8 cellular contexts compared by ENCODE assay signal in genomic region chr14:91244501-91244901, GRCh38. TPM values are rescaled to one million over a fixed set of nuclear protein-coding genes. Genes with fewer than 3 reads are reported as not detected.
A peak's percentile ranks its signal among the peaks of the same experiment; 100 is the strongest.
DNase-seq lines count a peak whose midpoint lies in the region; ATAC-seq and TF ChIP-seq lines count a peak whose summit lies in the region.

TSS of gene GPR68 (minus strand) at chr14:91244704. CDS start at chr14:91235050, 9,654 bp downstream.

- H3K27ac Mint-ChIP-seq in CD14-positive monocyte (peak within 1 kb of the TSS; percentile 79 to 93 (median 89)), WTC11 (no peak within 1 kb of the TSS)

- H3K4me1 Mint-ChIP-seq in CD14-positive monocyte: peaks cover 50% of the 10 kb centered on the region
- peaks cover under 1% of the 10 kb centered on the region; the same call in 1 of the 2 replicates for H3K4me1 Mint-ChIP-seq in WTC11

- POLR2A ChIA-PET in WTC11 (lab: Charles Lee): interaction anchor here (0.6 kb wide), 2 partner anchors 71 to 248 kb away, joined by 3 to 4 read pairs; no protein-coding TSS in a partner anchor

- no peak for TF ChIP-seq EP300 in neural cell (conservative IDR thresholded peaks at IDR 0.05; ENCODE audit: poor library complexity, severe bottlenecking)

- H4K20me1 ChIP-seq in neural cell (ENCODE audit: insufficient read depth): no peaks in the 10 kb centered on the region

- H2AFZ ChIP-seq in neural cell (ENCODE audit: low read depth, low read length): peak within 1 kb of the TSS; percentile 36

- CTCF ChIA-PET in WTC11 (lab: Charles Lee): interaction anchor here (0.9 to 4.1 kb wide), 6 partner anchors 8 to 111 kb away, joined by 3 to 19 read pairs (median 4); no protein-coding TSS in a partner anchor

- H3F3A ChIP-seq in neural cell (ENCODE audit: insufficient read depth, low read length, poor library complexity, severe bottlenecking): no peaks in the 10 kb centered on the region

- no peaks in the 10 kb centered on the region for H3K36me3 Mint-ChIP-seq in CD14-positive monocyte
- H3K36me3 Mint-ChIP-seq in WTC11: peaks cover 1% of the 10 kb centered on the region; the same call in 1 of the 2 replicates

- H3K27ac ChIP-seq in neural cell (ENCODE audit: low read length): peak within 1 kb of the TSS; percentile 61

- H3K9ac ChIP-seq in neural cell (ENCODE audit: low read length): peak within 1 kb of the TSS; percentile 51

- peak; percentile 82 for ATAC-seq in WTC11
- ATAC-seq in GM21529 (IDR thresholded peaks at IDR 0.05; ENCODE audit: unreplicated experiment): no peak
- ATAC-seq in HG03025 (IDR thresholded peaks at IDR 0.05; ENCODE audit: low FRiP score, unreplicated experiment): no peak
- no peak for ATAC-seq in GM19023 (IDR thresholded peaks at IDR 0.05; ENCODE audit: unreplicated experiment)

- H3K4me2 ChIP-seq in neural cell (ENCODE audit: low read length): no peak within 1 kb of the TSS

- DNase-seq in CD14-positive monocyte (ENCODE audit: low spot score) (no peak), KG1 (lab: John Stamatoyannopoulos, UW) (peak; percentile 39), WTC11 (ENCODE audit: low spot score) (peak; percentile 43), fibroblast of mammary gland (ENCODE audit: low read depth) (peak; percentile 66)

- TF ChIP-seq CTCF in CD14-positive monocyte (IDR thresholded peaks at IDR 0.05) (no peak), WTC11 (IDR thresholded peaks at IDR 0.05) (no peak), fibroblast of mammary gland (conservative IDR thresholded peaks at IDR 0.05; ENCODE audit: control insufficient read depth, insufficient read depth, low read depth, low read length) (no peak), neural cell (IDR thresholded peaks at IDR 0.05; ENCODE audit: poor library complexity, severe bottlenecking) (no peak)

- H3K27me3 Mint-ChIP-seq in CD14-positive monocyte (ENCODE audit: low read depth in 3 of 3) (peaks cover 5 to 10% (median 7%) of the 10 kb centered on the region in 3 donors), WTC11 (ENCODE audit: low read depth) (peaks cover 12% of the 10 kb centered on the region)

- TF ChIP-seq RAD21 in neural cell (conservative IDR thresholded peaks at IDR 0.05): peak; percentile 28

- H3K9me3 ChIP-seq in neural cell (ENCODE audit: low read length): no peaks in the 10 kb centered on the region

- H3K9me2 ChIP-seq in neural cell (ENCODE audit: insufficient read depth, low read length): no peaks in the 10 kb centered on the region

- intact Hi-C loops in CD14-positive monocyte (cut with micrococcal nuclease): loop anchor here in 1 of 2 donors (10.0 kb wide), 1 partner anchor 170 kb away; the partner anchor contains the start of gene CCDC88C

- H3K4me3 Mint-ChIP-seq in CD14-positive monocyte: peak within 1 kb of the TSS; percentile 53 to 67
- no peak within 1 kb of the TSS for H3K4me3 Mint-ChIP-seq in WTC11

- H3K79me2 ChIP-seq in neural cell (replicated peaks; ENCODE audit: insufficient read depth, low read length): no peaks in the 10 kb centered on the region

- no peaks in the 10 kb centered on the region for H3K36me3 ChIP-seq in neural cell (ENCODE audit: insufficient read depth, low read length)

- peaks cover 2 to 7% (median 5%) of the 10 kb centered on the region in 7 donors for H3K9me3 Mint-ChIP-seq in CD14-positive monocyte
- peaks cover 19% of the 10 kb centered on the region for H3K9me3 Mint-ChIP-seq in WTC11

- no peaks in the 10 kb centered on the region for H3K27me3 ChIP-seq in neural cell (ENCODE audit: insufficient read depth, low read depth, low read length)

- H3K4me3 ChIP-seq in fibroblast of mammary gland (ENCODE audit: control insufficient read depth, low read depth, low read length) (peak within 1 kb of the TSS; percentile 6), neural cell (ENCODE audit: low read length) (peak within 1 kb of the TSS; percentile 52)

TF ChIP-seq in WTC11, 78 proteins besides CTCF, POLR2A, EP300 and RAD21:
- TF ChIP-seq NR1H2 (CRISPR knock-in tag; IDR thresholded peaks at IDR 0.05): no peak
- TF ChIP-seq ZNF423 (CRISPR knock-in tag; IDR thresholded peaks at IDR 0.05): peak; percentile 58; the same call in 1 of the 2 replicates
- no peak for TF ChIP-seq TEAD4 (CRISPR knock-in tag; IDR thresholded peaks at IDR 0.05)
- no peak for TF ChIP-seq E2F4 (CRISPR knock-in tag; IDR thresholded peaks at IDR 0.05; ENCODE audit: borderline replicate concordance, low read depth)
- 0 out of 2 replicates have a peak, but pooled peaks have one; percentile 29 for TF ChIP-seq ZNF263 (CRISPR knock-in tag; IDR thresholded peaks at IDR 0.05; ENCODE audit: low read depth)
- TF ChIP-seq IRF2 (CRISPR knock-in tag; IDR thresholded peaks at IDR 0.05; ENCODE audit: borderline replicate concordance, low read depth): no peak
- no peak for TF ChIP-seq JAZF1 (CRISPR knock-in tag; IDR thresholded peaks at IDR 0.05)

TF ChIP-seq in neural cell, 6 proteins besides CTCF, POLR2A, EP300 and RAD21:
- TF ChIP-seq EZH2 (IDR thresholded peaks at IDR 0.05; ENCODE audit: borderline replicate concordance, insufficient read depth, low read length, poor library complexity, severe bottlenecking): no peak
- TF ChIP-seq TAF1 (IDR thresholded peaks at IDR 0.05; ENCODE audit: low read depth): peak; percentile 25
- no peak for TF ChIP-seq REST (IDR thresholded peaks at IDR 0.05; ENCODE audit: borderline replicate concordance)
- TF ChIP-seq SMC3 (conservative IDR thresholded peaks at IDR 0.05; ENCODE audit: poor library complexity): peak; percentile 35
- peak; percentile 43 for TF ChIP-seq POLR2AphosphoS5 (IDR thresholded peaks at IDR 0.05)
- TF ChIP-seq MXI1 (conservative IDR thresholded peaks at IDR 0.05; ENCODE audit: poor library complexity, severe bottlenecking): peak; percentile 26
TF ChIP-seq in neural cell: peak in this region for 4.

RNA-seq across cellular contexts. Expression of gene GPR68, which starts in this region (rescaled TPM):
- polyA plus RNA-seq in CD14-positive monocyte (under 1 TPM in 1 of 2 donors, not detected in 1; 0.05 TPM), neural cell (2.1 and 4.5 TPM in 2 replicates)
- 0.21 to 0.28 TPM (median 0.27 TPM) in 3 replicates for total RNA-seq in WTC11 (2021)
- 3.2 and 5.0 TPM in 2 replicates for polyA minus RNA-seq in neural cell

Comparison
In these comparisons a context has a peak if more than half of its experiments do, and no peak if none do; other contexts are left out.
1. Peak in DNase-seq and ATAC-seq in WTC11; RNA of the gene not detected or under 1 TPM.